Comparison of ENCODE assay signal across 1 cellular context in the genomic region with DNA sequence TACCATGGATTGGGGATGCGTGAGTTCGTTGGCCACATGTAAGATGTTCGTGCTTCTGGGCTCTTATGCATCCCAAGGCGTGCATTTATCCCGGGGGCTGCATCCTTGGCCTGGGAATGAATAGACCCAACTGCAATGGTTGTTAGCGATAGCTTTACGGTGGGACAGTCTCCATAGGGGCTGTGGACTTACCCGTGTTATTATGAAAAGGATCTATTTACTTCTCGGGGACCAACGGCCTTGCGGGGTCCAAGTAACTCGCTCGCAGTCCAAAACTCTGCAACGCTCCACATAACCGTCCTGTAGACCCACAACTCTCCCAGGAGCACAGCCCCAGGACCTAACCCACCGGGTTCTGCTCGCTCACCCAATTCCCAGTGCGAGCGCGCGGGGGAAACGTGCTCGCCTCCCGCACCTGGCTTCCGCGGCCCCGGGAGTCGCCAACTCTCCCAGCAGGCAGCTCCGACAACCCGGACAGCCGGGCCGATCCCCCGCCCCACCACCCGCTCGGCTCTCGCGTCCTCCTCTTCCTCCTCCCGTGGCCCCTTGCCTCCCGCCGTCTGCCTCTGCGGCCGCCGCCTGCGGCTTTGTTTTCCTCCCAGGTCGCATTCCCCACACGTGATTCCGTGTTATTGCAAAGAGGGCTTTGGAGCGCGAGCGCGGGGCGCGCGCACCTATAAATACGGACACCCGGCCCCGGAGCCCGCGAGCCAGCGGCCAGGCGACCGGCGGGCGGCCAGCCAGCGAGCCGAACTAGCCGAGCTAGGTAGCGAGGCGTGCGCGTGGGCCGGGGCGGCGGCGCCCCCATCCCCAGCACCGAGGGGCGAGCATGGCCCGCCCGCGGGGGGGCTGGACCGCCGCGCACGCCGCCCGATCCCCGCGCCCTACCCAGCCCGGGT.
TF ChIP-seq lines count a peak whose summit lies in the region.

A gene with protein sequence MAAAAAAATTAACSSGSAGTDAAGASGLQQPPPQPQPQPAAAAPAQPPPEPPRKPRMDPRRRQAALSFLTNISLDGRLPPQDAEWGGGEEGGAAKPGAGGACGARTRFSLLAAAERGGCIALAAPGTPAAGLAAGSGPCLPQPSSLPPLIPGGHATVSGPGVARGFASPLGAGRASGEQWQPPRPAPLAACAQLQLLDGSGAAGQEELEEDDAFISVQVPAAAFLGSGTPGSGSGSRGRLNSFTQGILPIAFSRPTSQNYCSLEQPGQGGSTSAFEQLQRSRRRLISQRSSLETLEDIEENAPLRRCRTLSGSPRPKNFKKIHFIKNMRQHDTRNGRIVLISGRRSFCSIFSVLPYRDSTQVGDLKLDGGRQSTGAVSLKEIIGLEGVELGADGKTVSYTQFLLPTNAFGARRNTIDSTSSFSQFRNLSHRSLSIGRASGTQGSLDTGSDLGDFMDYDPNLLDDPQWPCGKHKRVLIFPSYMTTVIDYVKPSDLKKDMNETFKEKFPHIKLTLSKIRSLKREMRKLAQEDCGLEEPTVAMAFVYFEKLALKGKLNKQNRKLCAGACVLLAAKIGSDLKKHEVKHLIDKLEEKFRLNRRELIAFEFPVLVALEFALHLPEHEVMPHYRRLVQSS (plus strand): TSS at position 706 of the 899 bp plus-strand sequence. CDS start 278 bp downstream, outside the sequence.

TF ChIP-seq in HepG2, 621 proteins besides CTCF, POLR2A, EP300 and RAD21 (continued from another document and continues in another):
- 0 out of 2 replicates have a peak, but pooled peaks have one; percentile 5 for TF ChIP-seq PRMT3 (CRISPR knock-in tag; IDR thresholded peaks at IDR 0.05; ENCODE audit: borderline replicate concordance, low read depth)
- no peak; the same call in 1 of the 2 replicates for TF ChIP-seq ZNF782 (CRISPR knock-in tag; IDR thresholded peaks at IDR 0.05; ENCODE audit: borderline replicate concordance)
- TF ChIP-seq FOXM1 (CRISPR knock-in tag; IDR thresholded peaks at IDR 0.05): no peak
- no peak for TF ChIP-seq AHR (CRISPR knock-in tag; IDR thresholded peaks at IDR 0.05)
- TF ChIP-seq, protein P1, sequence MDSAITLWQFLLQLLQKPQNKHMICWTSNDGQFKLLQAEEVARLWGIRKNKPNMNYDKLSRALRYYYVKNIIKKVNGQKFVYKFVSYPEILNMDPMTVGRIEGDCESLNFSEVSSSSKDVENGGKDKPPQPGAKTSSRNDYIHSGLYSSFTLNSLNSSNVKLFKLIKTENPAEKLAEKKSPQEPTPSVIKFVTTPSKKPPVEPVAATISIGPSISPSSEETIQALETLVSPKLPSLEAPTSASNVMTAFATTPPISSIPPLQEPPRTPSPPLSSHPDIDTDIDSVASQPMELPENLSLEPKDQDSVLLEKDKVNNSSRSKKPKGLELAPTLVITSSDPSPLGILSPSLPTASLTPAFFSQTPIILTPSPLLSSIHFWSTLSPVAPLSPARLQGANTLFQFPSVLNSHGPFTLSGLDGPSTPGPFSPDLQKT (CRISPR knock-in tag; IDR thresholded peaks at IDR 0.05; ENCODE audit: borderline replicate concordance): no peak
- TF ChIP-seq PAWR (CRISPR knock-in tag; IDR thresholded peaks at IDR 0.05; ENCODE audit: borderline replicate concordance): no peak
- TF ChIP-seq, protein P2, sequence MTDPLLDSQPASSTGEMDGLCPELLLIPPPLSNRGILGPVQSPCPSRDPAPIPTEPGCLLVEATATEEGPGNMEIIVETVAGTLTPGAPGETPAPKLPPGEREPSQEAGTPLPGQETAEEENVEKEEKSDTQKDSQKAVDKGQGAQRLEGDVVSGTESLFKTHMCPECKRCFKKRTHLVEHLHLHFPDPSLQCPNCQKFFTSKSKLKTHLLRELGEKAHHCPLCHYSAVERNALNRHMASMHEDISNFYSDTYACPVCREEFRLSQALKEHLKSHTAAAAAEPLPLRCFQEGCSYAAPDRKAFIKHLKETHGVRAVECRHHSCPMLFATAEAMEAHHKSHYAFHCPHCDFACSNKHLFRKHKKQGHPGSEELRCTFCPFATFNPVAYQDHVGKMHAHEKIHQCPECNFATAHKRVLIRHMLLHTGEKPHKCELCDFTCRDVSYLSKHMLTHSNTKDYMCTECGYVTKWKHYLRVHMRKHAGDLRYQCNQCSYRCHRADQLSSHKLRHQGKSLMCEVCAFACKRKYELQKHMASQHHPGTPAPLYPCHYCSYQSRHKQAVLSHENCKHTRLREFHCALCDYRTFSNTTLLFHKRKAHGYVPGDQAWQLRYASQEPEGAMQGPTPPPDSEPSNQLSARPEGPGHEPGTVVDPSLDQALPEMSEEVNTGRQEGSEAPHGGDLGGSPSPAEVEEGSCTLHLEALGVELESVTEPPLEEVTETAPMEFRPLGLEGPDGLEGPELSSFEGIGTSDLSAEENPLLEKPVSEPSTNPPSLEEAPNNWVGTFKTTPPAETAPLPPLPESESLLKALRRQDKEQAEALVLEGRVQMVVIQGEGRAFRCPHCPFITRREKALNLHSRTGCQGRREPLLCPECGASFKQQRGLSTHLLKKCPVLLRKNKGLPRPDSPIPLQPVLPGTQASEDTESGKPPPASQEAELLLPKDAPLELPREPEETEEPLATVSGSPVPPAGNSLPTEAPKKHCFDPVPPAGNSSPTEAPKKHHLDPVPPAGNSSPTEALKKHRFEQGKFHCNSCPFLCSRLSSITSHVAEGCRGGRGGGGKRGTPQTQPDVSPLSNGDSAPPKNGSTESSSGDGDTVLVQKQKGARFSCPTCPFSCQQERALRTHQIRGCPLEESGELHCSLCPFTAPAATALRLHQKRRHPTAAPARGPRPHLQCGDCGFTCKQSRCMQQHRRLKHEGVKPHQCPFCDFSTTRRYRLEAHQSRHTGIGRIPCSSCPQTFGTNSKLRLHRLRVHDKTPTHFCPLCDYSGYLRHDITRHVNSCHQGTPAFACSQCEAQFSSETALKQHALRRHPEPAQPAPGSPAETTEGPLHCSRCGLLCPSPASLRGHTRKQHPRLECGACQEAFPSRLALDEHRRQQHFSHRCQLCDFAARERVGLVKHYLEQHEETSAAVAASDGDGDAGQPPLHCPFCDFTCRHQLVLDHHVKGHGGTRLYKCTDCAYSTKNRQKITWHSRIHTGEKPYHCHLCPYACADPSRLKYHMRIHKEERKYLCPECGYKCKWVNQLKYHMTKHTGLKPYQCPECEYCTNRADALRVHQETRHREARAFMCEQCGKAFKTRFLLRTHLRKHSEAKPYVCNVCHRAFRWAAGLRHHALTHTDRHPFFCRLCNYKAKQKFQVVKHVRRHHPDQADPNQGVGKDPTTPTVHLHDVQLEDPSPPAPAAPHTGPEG (CRISPR knock-in tag; IDR thresholded peaks at IDR 0.05): peak; percentile 35; the same call in 1 of the 2 replicates
- TF ChIP-seq SMC3 (IDR thresholded peaks at IDR 0.05; ENCODE audit: low read length): no peak
- TF ChIP-seq CHD4 (IDR thresholded peaks at IDR 0.05; ENCODE audit: borderline replicate concordance, low read length): no peak
- TF ChIP-seq CENPX (CRISPR knock-in tag; IDR thresholded peaks at IDR 0.05): no peak
- TF ChIP-seq KLF15 (CRISPR knock-in tag; IDR thresholded peaks at IDR 0.05; ENCODE audit: borderline replicate concordance): 0 out of 2 replicates have a peak, but pooled peaks have one; percentile 27
- TF ChIP-seq TEAD3 (CRISPR knock-in tag; optimal IDR thresholded peaks at IDR 0.05; ENCODE audit: borderline replicate concordance): no peak
- peak; percentile 78; the same call in 1 of the 2 replicates for TF ChIP-seq ZNF329 (CRISPR knock-in tag; IDR thresholded peaks at IDR 0.05; ENCODE audit: low read depth)
- 0 out of 2 replicates have a peak, but pooled peaks have one; percentile 36 for TF ChIP-seq TGIF2 (CRISPR knock-in tag; IDR thresholded peaks at IDR 0.05)
- 0 out of 2 replicates have a peak, but pooled peaks have one; percentile 55 for TF ChIP-seq ZNF841 (CRISPR knock-in tag; IDR thresholded peaks at IDR 0.05; ENCODE audit: borderline replicate concordance)
- TF ChIP-seq, protein P3, sequence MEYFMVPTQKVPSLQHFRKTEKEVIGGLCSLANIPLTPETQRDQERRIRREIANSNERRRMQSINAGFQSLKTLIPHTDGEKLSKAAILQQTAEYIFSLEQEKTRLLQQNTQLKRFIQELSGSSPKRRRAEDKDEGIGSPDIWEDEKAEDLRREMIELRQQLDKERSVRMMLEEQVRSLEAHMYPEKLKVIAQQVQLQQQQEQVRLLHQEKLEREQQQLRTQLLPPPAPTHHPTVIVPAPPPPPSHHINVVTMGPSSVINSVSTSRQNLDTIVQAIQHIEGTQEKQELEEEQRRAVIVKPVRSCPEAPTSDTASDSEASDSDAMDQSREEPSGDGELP (IDR thresholded peaks at IDR 0.05; ENCODE audit: borderline replicate concordance, low read depth): no peak
- TF ChIP-seq ZNF547 (CRISPR knock-in tag; IDR thresholded peaks at IDR 0.05): no peak
- no peak for TF ChIP-seq SNAPC2 (CRISPR knock-in tag; IDR thresholded peaks at IDR 0.05)
- no peak for TF ChIP-seq SMARCE1 (IDR thresholded peaks at IDR 0.05; ENCODE audit: borderline replicate concordance)
- peak; percentile 55 for TF ChIP-seq ZNF768 (CRISPR knock-in tag; IDR thresholded peaks at IDR 0.05)
- TF ChIP-seq, protein P4, sequence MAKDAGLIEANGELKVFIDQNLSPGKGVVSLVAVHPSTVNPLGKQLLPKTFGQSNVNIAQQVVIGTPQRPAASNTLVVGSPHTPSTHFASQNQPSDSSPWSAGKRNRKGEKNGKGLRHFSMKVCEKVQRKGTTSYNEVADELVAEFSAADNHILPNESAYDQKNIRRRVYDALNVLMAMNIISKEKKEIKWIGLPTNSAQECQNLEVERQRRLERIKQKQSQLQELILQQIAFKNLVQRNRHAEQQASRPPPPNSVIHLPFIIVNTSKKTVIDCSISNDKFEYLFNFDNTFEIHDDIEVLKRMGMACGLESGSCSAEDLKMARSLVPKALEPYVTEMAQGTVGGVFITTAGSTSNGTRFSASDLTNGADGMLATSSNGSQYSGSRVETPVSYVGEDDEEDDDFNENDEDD (CRISPR knock-in tag; IDR thresholded peaks at IDR 0.05; ENCODE audit: borderline replicate concordance): peak; percentile 72; the same call in 1 of the 2 replicates
- TF ChIP-seq YEATS2 (CRISPR knock-in tag; IDR thresholded peaks at IDR 0.05; ENCODE audit: borderline replicate concordance): no peak
- TF ChIP-seq, protein P5, sequence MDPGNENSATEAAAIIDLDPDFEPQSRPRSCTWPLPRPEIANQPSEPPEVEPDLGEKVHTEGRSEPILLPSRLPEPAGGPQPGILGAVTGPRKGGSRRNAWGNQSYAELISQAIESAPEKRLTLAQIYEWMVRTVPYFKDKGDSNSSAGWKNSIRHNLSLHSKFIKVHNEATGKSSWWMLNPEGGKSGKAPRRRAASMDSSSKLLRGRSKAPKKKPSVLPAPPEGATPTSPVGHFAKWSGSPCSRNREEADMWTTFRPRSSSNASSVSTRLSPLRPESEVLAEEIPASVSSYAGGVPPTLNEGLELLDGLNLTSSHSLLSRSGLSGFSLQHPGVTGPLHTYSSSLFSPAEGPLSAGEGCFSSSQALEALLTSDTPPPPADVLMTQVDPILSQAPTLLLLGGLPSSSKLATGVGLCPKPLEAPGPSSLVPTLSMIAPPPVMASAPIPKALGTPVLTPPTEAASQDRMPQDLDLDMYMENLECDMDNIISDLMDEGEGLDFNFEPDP (CRISPR knock-in tag; conservative IDR thresholded peaks at IDR 0.05): no peak
- no peak for TF ChIP-seq ZNF10 (CRISPR knock-in tag; IDR thresholded peaks at IDR 0.05; ENCODE audit: borderline replicate concordance, low read depth)
- TF ChIP-seq, protein P6, sequence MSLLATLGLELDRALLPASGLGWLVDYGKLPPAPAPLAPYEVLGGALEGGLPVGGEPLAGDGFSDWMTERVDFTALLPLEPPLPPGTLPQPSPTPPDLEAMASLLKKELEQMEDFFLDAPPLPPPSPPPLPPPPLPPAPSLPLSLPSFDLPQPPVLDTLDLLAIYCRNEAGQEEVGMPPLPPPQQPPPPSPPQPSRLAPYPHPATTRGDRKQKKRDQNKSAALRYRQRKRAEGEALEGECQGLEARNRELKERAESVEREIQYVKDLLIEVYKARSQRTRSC (CRISPR knock-in tag; IDR thresholded peaks at IDR 0.05; ENCODE audit: low read depth): no peak
- TF ChIP-seq, protein P7, sequence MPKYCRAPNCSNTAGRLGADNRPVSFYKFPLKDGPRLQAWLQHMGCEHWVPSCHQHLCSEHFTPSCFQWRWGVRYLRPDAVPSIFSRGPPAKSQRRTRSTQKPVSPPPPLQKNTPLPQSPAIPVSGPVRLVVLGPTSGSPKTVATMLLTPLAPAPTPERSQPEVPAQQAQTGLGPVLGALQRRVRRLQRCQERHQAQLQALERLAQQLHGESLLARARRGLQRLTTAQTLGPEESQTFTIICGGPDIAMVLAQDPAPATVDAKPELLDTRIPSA (CRISPR knock-in tag; IDR thresholded peaks at IDR 0.05; ENCODE audit: borderline replicate concordance): 0 out of 2 replicates have a peak, but pooled peaks have one; percentile 59
- TF ChIP-seq ZNF205 (CRISPR knock-in tag; IDR thresholded peaks at IDR 0.05): peak; percentile 62; the same call in 1 of the 2 replicates
- 0 out of 2 replicates have a peak, but pooled peaks have one; percentile 18 for TF ChIP-seq CAMTA2 (CRISPR knock-in tag; IDR thresholded peaks at IDR 0.05; ENCODE audit: borderline replicate concordance)
- TF ChIP-seq PPARG (CRISPR knock-in tag; conservative IDR thresholded peaks at IDR 0.05): no peak
- no peak for TF ChIP-seq ZNF672 (CRISPR knock-in tag; IDR thresholded peaks at IDR 0.05)
- TF ChIP-seq RARA (CRISPR knock-in tag; IDR thresholded peaks at IDR 0.05): no peak; the same call in none of the 2 replicates
- TF ChIP-seq, protein P8, sequence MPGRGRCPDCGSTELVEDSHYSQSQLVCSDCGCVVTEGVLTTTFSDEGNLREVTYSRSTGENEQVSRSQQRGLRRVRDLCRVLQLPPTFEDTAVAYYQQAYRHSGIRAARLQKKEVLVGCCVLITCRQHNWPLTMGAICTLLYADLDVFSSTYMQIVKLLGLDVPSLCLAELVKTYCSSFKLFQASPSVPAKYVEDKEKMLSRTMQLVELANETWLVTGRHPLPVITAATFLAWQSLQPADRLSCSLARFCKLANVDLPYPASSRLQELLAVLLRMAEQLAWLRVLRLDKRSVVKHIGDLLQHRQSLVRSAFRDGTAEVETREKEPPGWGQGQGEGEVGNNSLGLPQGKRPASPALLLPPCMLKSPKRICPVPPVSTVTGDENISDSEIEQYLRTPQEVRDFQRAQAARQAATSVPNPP (CRISPR knock-in tag; IDR thresholded peaks at IDR 0.05): 0 out of 2 replicates have a peak, but pooled peaks have one; percentile 71
- peak; percentile 86 for TF ChIP-seq REPIN1 (CRISPR knock-in tag; IDR thresholded peaks at IDR 0.05; ENCODE audit: borderline replicate concordance, low read depth)
- no peak for TF ChIP-seq EED (CRISPR knock-in tag; IDR thresholded peaks at IDR 0.05)
- TF ChIP-seq ZFP1 (CRISPR knock-in tag; IDR thresholded peaks at IDR 0.05): no peak
- peak; percentile 71; the same call in 1 of the 2 replicates for TF ChIP-seq ZNF776 (CRISPR knock-in tag; IDR thresholded peaks at IDR 0.05)
- no peak for TF ChIP-seq MIER3 (CRISPR knock-in tag; IDR thresholded peaks at IDR 0.05; ENCODE audit: borderline replicate concordance)
- no peak for TF ChIP-seq ARHGAP35 (CRISPR knock-in tag; IDR thresholded peaks at IDR 0.05; ENCODE audit: borderline replicate concordance)
- TF ChIP-seq, protein P9, sequence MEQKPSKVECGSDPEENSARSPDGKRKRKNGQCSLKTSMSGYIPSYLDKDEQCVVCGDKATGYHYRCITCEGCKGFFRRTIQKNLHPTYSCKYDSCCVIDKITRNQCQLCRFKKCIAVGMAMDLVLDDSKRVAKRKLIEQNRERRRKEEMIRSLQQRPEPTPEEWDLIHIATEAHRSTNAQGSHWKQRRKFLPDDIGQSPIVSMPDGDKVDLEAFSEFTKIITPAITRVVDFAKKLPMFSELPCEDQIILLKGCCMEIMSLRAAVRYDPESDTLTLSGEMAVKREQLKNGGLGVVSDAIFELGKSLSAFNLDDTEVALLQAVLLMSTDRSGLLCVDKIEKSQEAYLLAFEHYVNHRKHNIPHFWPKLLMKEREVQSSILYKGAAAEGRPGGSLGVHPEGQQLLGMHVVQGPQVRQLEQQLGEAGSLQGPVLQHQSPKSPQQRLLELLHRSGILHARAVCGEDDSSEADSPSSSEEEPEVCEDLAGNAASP (CRISPR knock-in tag; IDR thresholded peaks at IDR 0.05; ENCODE audit: borderline replicate concordance): no peak
- TF ChIP-seq FLYWCH1 (CRISPR knock-in tag; IDR thresholded peaks at IDR 0.05): no peak
